ENCODE assay signal across 15 cellular contexts in the genomic region with DNA sequence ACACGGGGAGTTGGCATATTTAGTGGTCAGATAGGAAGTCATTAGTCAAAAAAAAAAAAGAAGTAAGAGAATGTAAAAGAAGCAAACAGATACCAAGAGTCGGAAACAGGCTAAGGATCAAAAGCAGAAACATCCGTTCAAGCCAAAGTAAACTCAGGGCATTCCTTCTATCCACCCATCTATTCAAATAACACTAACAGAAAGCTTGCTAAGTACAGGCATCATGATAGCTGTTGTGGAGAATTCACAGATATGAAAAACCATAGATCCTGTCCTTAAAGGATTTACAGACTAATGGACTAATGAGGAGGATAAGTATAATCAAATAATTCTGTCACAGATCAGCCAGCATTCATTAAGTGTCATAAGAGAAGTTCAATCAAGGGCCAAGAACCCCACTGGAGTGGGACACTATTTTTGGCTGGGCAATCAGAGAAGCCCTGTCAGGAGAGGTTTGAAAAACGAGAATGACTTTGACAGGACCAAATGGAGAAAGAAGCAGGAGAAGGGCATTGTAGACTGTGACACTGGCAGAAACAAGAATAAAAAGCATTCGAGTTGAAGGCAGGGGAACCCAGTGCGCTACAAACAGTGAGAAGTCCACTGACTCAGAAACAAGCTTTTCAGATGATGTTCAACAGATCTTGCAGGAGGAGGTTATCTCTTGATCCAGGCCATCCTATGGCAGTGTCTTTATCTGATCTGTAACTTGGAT.
DNase-seq lines count a peak whose midpoint lies in the region; ATAC-seq and TF ChIP-seq lines count a peak whose summit lies in the region.
"Had no signal": no experiment of that assay in that cellular context is flagged by ENCODE, and none has a peak within 500 bp of the region (broad histone marks: within the 10 kb centered on the region; RNA-seq: fewer than 3 reads in every experiment).

No MANE protein-coding gene starts in this region.

- DNase-seq in Right ventricle myocardium inferior (ENCODE audit: missing footprints), result no peak
- no peak for DNase-seq in cardiac septum (ENCODE audit: low spot score)
- DNase-seq in astrocyte of the spinal cord (ENCODE audit: low read depth, low spot score), result peak; percentile 63
- DNase-seq in right cardiac atrium, result no peak
- DNase-seq in NCI-H446 treated with DMSO at 0.1 percent for 48 hours (lab: John Stamatoyannopoulos, UW), result no peak
- DNase-seq in nucleus accumbens (lab: John Stamatoyannopoulos, UW), result no peak
- DNase-seq: activated CD4-positive, alpha-beta T cell treated with anti-CD3 and anti-CD28 coated beads for 4 hours; activated T-cell treated with anti-CD3 and anti-CD28 coated beads, Interleukin-2, amount 50 U/mL, for 1 hour; CD8-positive, alpha-beta T cell; glutamatergic neuron; naive thymus-derived CD8-positive, alpha-beta T cell; NCI-H2227 treated with DMSO at 0.1 percent for 48 hours had no signal

- in situ Hi-C loops in astrocyte of the spinal cord (cut with HindIII; ENCODE audit: low sequenced_read_pairs), result no loop called here

- H3K27me3 ChIP-seq in right cardiac atrium (ENCODE audit: control insufficient read depth, insufficient read depth), result no peaks in the 10 kb centered on the region

- WGBS in right cardiac atrium, result 44% methylated on average over 6 of the region's 6 CpGs

- H3K4me3 ChIP-seq in astrocyte of the spinal cord (ENCODE audit: low read depth, low read length) (no peak overlapping the region), right cardiac atrium (ENCODE audit: low read length) (no peak overlapping the region)

- peak overlapping the region; percentile 42 for H3K27ac ChIP-seq in right cardiac atrium (ENCODE audit: low read length)
- H3K27ac ChIP-seq: 22Rv1 had no signal

- H3K4me1 ChIP-seq in right cardiac atrium (ENCODE audit: control insufficient read depth, insufficient read depth, low read length), result peaks cover 2% of the 10 kb centered on the region

- ATAC-seq in Right ventricle myocardium inferior (peak; percentile 77), right cardiac atrium (peak in 1 of 2 donors; percentile 47), HG02852 (IDR thresholded peaks at IDR 0.05; ENCODE audit: unreplicated experiment) (no peak), HG03439 (IDR thresholded peaks at IDR 0.05; ENCODE audit: unreplicated experiment) (no peak)
- ATAC-seq: CD8-positive, alpha-beta T cell; naive thymus-derived CD8-positive, alpha-beta T cell had no signal

- TF ChIP-seq CTCF in astrocyte of the spinal cord (IDR thresholded peaks at IDR 0.05; ENCODE audit: low read depth, low read length), result no peak

- intact Hi-C loops in Right ventricle myocardium inferior (cut with DNase I), result loop anchor here (10.0 kb wide), 1 partner anchor 157 kb away; a partner anchor contains a TSS
- intact Hi-C loops in cardiac septum (cut with DNase I), result no loop called here
- intact Hi-C loops in right cardiac atrium (cut with DNase I), result no loop called here

- no peaks in the 10 kb centered on the region for H3K9me3 ChIP-seq in right cardiac atrium (ENCODE audit: control insufficient read depth, low read length)
